ENCODE assay signal across 11 cellular contexts in the genomic region with DNA sequence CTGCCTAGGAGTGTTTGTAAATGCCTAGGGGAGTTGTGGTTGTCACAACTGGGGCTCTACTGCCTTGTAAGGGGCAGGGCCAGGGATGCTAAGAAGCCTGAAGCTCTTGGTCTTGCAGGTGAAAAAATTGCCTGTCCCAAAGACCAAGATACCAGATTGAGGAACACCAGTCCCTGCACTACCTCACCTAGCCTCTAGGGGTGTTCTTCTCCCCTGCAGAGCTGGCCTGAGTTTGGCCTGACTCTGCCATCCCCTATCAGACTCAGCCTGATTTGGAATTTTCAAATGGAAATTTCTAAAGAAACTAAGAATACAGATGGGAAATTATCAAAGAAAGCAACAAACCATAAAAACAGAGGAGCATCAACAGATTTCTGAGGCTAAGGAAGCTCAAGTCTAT.
DNase-seq lines count a peak whose midpoint lies in the region; ATAC-seq, FAIRE-seq and TF ChIP-seq lines count a peak whose summit lies in the region.
"Had no signal": no experiment of that assay in that cellular context is flagged by ENCODE, and none has a peak within 500 bp of the region (broad histone marks: within the 10 kb centered on the region; RNA-seq: fewer than 3 reads in every experiment).

No MANE protein-coding gene starts in this region.

- TF ChIP-seq POLR2A in heart left ventricle (IDR thresholded peaks at IDR 0.05) (no peak), esophagus muscularis mucosa (IDR thresholded peaks at IDR 0.05; ENCODE audit: low read depth) (no peak)

- no peak overlapping the region for H3K4me3 ChIP-seq in heart left ventricle
- H3K4me3 ChIP-seq in esophagus muscularis mucosa, result no peak overlapping the region
- H3K4me3 ChIP-seq: HAP-1 had no signal

- FAIRE-seq in urothelium cell line (lab: Jason Lieb, UNC), result no peak
- FAIRE-seq: frontal cortex had no signal

- H3K27ac ChIP-seq in heart left ventricle (no peak overlapping the region), esophagus muscularis mucosa (replicated peaks in 1 of 4) (no peak overlapping the region)

- H3K27me3 ChIP-seq in heart left ventricle, result no peaks in the 10 kb centered on the region
- H3K27me3 ChIP-seq in esophagus muscularis mucosa, result no peaks in the 10 kb centered on the region

- ATAC-seq in heart left ventricle (no peak), left cardiac atrium (no peak)

- intact Hi-C loops in heart left ventricle (cut with DNase I) (no loop called here), left cardiac atrium (cut with DNase I) (no loop called here), esophagus muscularis mucosa (cut with DNase I) (no loop called here)

- H3K4me1 ChIP-seq in heart left ventricle (no peaks in the 10 kb centered on the region), esophagus muscularis mucosa (no peaks in the 10 kb centered on the region)
- H3K4me1 ChIP-seq: HAP-1 had no signal

- H3K36me3 ChIP-seq in heart left ventricle, result no peaks in the 10 kb centered on the region
- H3K36me3 ChIP-seq in esophagus muscularis mucosa, result no peaks in the 10 kb centered on the region
- H3K36me3 ChIP-seq: HAP-1 had no signal

- no peak for TF ChIP-seq EP300 in esophagus muscularis mucosa (IDR thresholded peaks at IDR 0.05)

- DNase-seq in heart left ventricle (no peak), left cardiac atrium (no peak), NAMALWA (ENCODE audit: low spot score) (peak; percentile 38), esophagus muscularis mucosa (ENCODE audit: extremely low spot score) (no peak), urothelium cell line (ENCODE audit: low spot score) (peak; percentile 6), cerebellum (ENCODE audit: low spot score) (no peak), NOMO-1 (lab: John Stamatoyannopoulos, UW; ENCODE audit: unreplicated experiment in 2 of 2) (no peak)
- DNase-seq in activated CD8-positive, alpha-beta memory T cell treated with anti-CD3 and anti-CD28 coated beads for 24 hours, result no peak
- DNase-seq: NCI-H345 had no signal

- TF ChIP-seq CTCF in heart left ventricle (IDR thresholded peaks at IDR 0.05) (peak in 7 of 12 donors; percentile 22 to 59 (median 33)), esophagus muscularis mucosa (IDR thresholded peaks at IDR 0.05) (peak; percentile 18 to 38 (median 19))

- peaks cover 0 to 3% (median 0%) of the 10 kb centered on the region in 12 donors for H3K9me3 ChIP-seq in heart left ventricle
- peaks cover 0 to 4% (median 0%) of the 10 kb centered on the region in 4 donors for H3K9me3 ChIP-seq in esophagus muscularis mucosa
- H3K9me3 ChIP-seq: HAP-1 had no signal

Comparison
In these comparisons a context has a peak if more than half of its experiments do, and no peak if none do; other contexts are left out.
1. DNase-seq: peak in NAMALWA (single experiment) and urothelium cell line (single experiment); none in heart left ventricle (0 of 5), left cardiac atrium (single experiment), esophagus muscularis mucosa (single experiment), activated CD8-positive, alpha-beta memory T cell treated with anti-CD3 and anti-CD28 coated beads for 24 hours (single experiment), cerebellum (single experiment) and NOMO-1 (0 of 2).